In the genomic region with DNA sequence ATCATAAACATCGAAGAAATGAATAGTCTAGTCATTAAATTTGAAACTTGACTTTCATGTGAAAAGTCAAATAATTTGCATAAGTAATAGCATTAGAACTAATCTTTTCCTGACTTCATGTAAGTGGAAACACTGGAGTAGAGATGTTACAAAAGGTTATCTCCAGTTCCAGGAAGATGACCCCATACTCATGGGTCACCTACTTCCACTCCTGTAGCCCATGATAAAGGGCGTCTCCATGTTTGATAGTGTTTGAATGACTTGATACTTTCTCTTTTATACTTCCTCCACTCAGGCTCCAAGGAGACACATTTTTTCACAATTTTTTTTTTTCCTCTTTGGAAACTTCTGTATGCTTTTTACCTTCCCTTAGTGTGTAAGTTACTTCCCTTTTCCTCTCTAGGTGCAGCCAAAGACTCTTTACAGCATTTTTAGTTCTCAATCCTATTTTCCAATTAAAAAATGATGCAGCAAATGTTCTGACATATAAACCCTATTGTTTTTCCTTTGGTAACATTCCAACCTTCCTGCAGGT, we compare ENCODE assay signal across 21 cellular contexts.
DNase-seq lines count a peak whose midpoint lies in the region; ATAC-seq, FAIRE-seq and TF ChIP-seq lines count a peak whose summit lies in the region.
"Had no signal": no experiment of that assay in that cellular context is flagged by ENCODE, and none has a peak within 500 bp of the region (broad histone marks: within the 10 kb centered on the region; RNA-seq: fewer than 3 reads in every experiment).

No MANE protein-coding gene starts in this region.

- no peaks in the 10 kb centered on the region for H3K9me3 ChIP-seq in CD4-positive, alpha-beta T cell (ENCODE audit: control insufficient read depth, low read length)

- intact Hi-C loops in CD4-positive, alpha-beta T cell (cut with DNase I, micrococcal nuclease) = no loop called here

- peak overlapping the region; percentile 66 for H3K27ac Mint-ChIP-seq in CD4-positive, alpha-beta T cell
- H3K27ac Mint-ChIP-seq in central memory CD8-positive, alpha-beta T cell (ENCODE audit: low read depth) = peak overlapping the region; percentile 64
- H3K27ac Mint-ChIP-seq: activated naive CD4-positive, alpha-beta T cell treated with anti-CD3 and anti-CD28 coated beads for 36 hours; type B pancreatic cell had no signal

- H3K4me1 Mint-ChIP-seq in CD4-positive, alpha-beta T cell (ENCODE audit: low read depth) = peaks cover 26% of the 10 kb centered on the region
- H3K4me1 Mint-ChIP-seq in central memory CD8-positive, alpha-beta T cell = peaks cover 29% of the 10 kb centered on the region

- DNase-seq in CD4-positive, alpha-beta T cell = no peak
- DNase-seq in H54 (ENCODE audit: insufficient read length, low spot score) (no peak), SKM-1 treated with dmso at 0.1 percent for 144 hours (lab: John Stamatoyannopoulos, UW; ENCODE audit: unreplicated experiment) (peak; percentile 83), midbrain (lab: John Stamatoyannopoulos, UW) (no peak), NCI-H2171 (lab: John Stamatoyannopoulos, UW) (no peak), HPDE6-E6E7 (ENCODE audit: extremely low spot score) (no peak)
- DNase-seq in central memory CD8-positive, alpha-beta T cell (ENCODE audit: low spot score in 2 of 2) = no peak
- DNase-seq: activated CD8-positive, alpha-beta memory T cell treated with anti-CD3 and anti-CD28 coated beads for 24 hours; activated naive CD4-positive, alpha-beta T cell treated with anti-CD3 and anti-CD28 coated beads for 36 hours; brain microvascular endothelial cell; head of caudate nucleus; NCI-H2081 treated with DMSO at 0.1 percent for 48 hours; NCI-H526 treated with DMSO at 0.1 percent for 48 hours; small intestine; T-helper 9 cell had no signal

- no peak for TF ChIP-seq CTCF in CD4-positive, alpha-beta T cell (IDR thresholded peaks at IDR 0.05)

- no peaks in the 10 kb centered on the region for H3K27me3 Mint-ChIP-seq in CD4-positive, alpha-beta T cell
- no peaks in the 10 kb centered on the region for H3K27me3 Mint-ChIP-seq in central memory CD8-positive, alpha-beta T cell
- H3K27me3 Mint-ChIP-seq: type B pancreatic cell had no signal

- no peaks in the 10 kb centered on the region for H3K27me3 ChIP-seq in CD4-positive, alpha-beta T cell (ENCODE audit: control insufficient read depth, insufficient read depth, low read length)
- H3K27me3 ChIP-seq: BLaER1 treated with 17β-estradiol and CSF1 and Interleukin-3, amounts not matched to agents 10 nM and 100 nM; brain microvascular endothelial cell had no signal

- peaks cover 5% of the 10 kb centered on the region for H3K36me3 Mint-ChIP-seq in CD4-positive, alpha-beta T cell (ENCODE audit: low read depth)
- H3K36me3 Mint-ChIP-seq in central memory CD8-positive, alpha-beta T cell (ENCODE audit: insufficient read depth) = no peaks in the 10 kb centered on the region
- H3K36me3 Mint-ChIP-seq: type B pancreatic cell had no signal

- TF ChIP-seq POLR2A in H54 (IDR thresholded peaks at IDR 0.05; ENCODE audit: low read depth, low read length) = no peak

- CTCF ChIA-PET in CD4-positive, alpha-beta T cell (lab: Charles Lee) = no interaction called here

- POLR2A ChIA-PET in CD4-positive, alpha-beta T cell (lab: Charles Lee) = no interaction called here

- no peak for ATAC-seq in CD4-positive, alpha-beta T cell (ENCODE audit: poor library complexity)
- no peak for ATAC-seq in central memory CD8-positive, alpha-beta T cell (replicated peaks; ENCODE audit: extremely low read depth, poor library complexity, severe bottlenecking)
- ATAC-seq in HG03039 (IDR thresholded peaks at IDR 0.05; ENCODE audit: unreplicated experiment) = no peak

- peak; percentile 15 for FAIRE-seq in H54 (lab: Jason Lieb, UNC)
- FAIRE-seq: HTR-8/SVneo, islet of Langerhans, RCC 7860, small intestine had no signal

- H3K4me3 Mint-ChIP-seq in CD4-positive, alpha-beta T cell = no peak overlapping the region
- H3K4me3 Mint-ChIP-seq in central memory CD8-positive, alpha-beta T cell = peak overlapping the region; percentile 23
- H3K4me3 Mint-ChIP-seq: activated naive CD4-positive, alpha-beta T cell treated with anti-CD3 and anti-CD28 coated beads for 36 hours; type B pancreatic cell had no signal

- H3K27ac ChIP-seq in CD4-positive, alpha-beta T cell (ENCODE audit: low read depth, low read length) = no peak overlapping the region
- H3K27ac ChIP-seq: BLaER1 treated with 17β-estradiol and CSF1 and Interleukin-3, amounts not matched to agents 10 nM and 100 nM had no signal

- no peaks in the 10 kb centered on the region for H3K9me3 Mint-ChIP-seq in CD4-positive, alpha-beta T cell
- peaks cover 3% of the 10 kb centered on the region for H3K9me3 Mint-ChIP-seq in central memory CD8-positive, alpha-beta T cell
